In genomic region chr3:15451468-15452113, GRCh38 we compare ENCODE assay signal across 1 cellular context.
TF ChIP-seq lines count a peak whose summit lies in the region.

No MANE protein-coding gene starts in this region.

TF ChIP-seq in K562, 482 proteins besides CTCF, POLR2A, EP300 and RAD21:
- TF ChIP-seq MAFG (tag; conservative IDR thresholded peaks at IDR 0.05), result no peak
- TF ChIP-seq ZNF699 (CRISPR knock-in tag; IDR thresholded peaks at IDR 0.05; ENCODE audit: insufficient replicate concordance), result no peak
- TF ChIP-seq, protein P1, sequence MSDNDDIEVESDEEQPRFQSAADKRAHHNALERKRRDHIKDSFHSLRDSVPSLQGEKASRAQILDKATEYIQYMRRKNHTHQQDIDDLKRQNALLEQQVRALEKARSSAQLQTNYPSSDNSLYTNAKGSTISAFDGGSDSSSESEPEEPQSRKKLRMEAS (CRISPR knock-in tag; IDR thresholded peaks at IDR 0.05), result no peak
- TF ChIP-seq MECOM (CRISPR knock-in tag; IDR thresholded peaks at IDR 0.05), result no peak
- no peak for TF ChIP-seq ZNF174 (CRISPR knock-in tag; IDR thresholded peaks at IDR 0.05)
- no peak for TF ChIP-seq ESRRA (IDR thresholded peaks at IDR 0.05; ENCODE audit: borderline replicate concordance, low read depth)
- no peak for TF ChIP-seq E2F3 (CRISPR knock-in tag; IDR thresholded peaks at IDR 0.05)
- TF ChIP-seq, protein P2, sequence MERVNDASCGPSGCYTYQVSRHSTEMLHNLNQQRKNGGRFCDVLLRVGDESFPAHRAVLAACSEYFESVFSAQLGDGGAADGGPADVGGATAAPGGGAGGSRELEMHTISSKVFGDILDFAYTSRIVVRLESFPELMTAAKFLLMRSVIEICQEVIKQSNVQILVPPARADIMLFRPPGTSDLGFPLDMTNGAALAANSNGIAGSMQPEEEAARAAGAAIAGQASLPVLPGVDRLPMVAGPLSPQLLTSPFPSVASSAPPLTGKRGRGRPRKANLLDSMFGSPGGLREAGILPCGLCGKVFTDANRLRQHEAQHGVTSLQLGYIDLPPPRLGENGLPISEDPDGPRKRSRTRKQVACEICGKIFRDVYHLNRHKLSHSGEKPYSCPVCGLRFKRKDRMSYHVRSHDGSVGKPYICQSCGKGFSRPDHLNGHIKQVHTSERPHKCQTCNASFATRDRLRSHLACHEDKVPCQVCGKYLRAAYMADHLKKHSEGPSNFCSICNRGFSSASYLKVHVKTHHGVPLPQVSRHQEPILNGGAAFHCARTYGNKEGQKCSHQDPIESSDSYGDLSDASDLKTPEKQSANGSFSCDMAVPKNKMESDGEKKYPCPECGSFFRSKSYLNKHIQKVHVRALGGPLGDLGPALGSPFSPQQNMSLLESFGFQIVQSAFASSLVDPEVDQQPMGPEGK (CRISPR knock-in tag; IDR thresholded peaks at IDR 0.05; ENCODE audit: borderline replicate concordance), result no peak
- TF ChIP-seq, protein P3, sequence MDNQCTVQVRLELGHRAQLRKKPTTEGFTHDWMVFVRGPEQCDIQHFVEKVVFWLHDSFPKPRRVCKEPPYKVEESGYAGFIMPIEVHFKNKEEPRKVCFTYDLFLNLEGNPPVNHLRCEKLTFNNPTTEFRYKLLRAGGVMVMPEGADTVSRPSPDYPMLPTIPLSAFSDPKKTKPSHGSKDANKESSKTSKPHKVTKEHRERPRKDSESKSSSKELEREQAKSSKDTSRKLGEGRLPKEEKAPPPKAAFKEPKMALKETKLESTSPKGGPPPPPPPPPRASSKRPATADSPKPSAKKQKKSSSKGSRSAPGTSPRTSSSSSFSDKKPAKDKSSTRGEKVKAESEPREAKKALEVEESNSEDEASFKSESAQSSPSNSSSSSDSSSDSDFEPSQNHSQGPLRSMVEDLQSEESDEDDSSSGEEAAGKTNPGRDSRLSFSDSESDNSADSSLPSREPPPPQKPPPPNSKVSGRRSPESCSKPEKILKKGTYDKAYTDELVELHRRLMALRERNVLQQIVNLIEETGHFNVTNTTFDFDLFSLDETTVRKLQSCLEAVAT (IDR thresholded peaks at IDR 0.05), result no peak
- no peak for TF ChIP-seq FOS (IDR thresholded peaks at IDR 0.05; ENCODE audit: extremely low read depth, insufficient read length)
